Comparison of ENCODE assay signal across 29 cellular contexts in the genomic region with DNA sequence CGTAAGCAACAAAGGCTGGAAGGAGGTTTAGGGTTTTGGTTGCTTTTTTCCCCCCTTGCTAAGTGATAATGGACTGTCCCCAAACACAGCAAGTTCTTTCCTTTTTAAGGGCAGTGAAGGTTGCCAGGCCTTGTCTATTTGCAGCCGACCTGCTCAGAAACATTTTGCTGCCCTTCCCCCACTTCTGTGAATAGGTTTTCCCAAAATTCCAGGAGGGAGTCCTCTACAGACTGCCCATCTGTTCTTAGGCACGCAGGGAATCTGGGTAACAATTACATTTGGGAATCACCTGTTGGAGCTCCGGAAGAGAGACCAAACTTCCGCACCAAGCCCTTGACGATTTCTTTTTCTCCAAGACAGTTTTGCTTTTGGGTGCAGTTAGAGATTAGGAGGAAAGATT.
DNase-seq lines count a peak whose midpoint lies in the region; ATAC-seq, FAIRE-seq and TF ChIP-seq lines count a peak whose summit lies in the region.
"Had no signal": no experiment of that assay in that cellular context is flagged by ENCODE, and none has a peak within 500 bp of the region (broad histone marks: within the 10 kb centered on the region; RNA-seq: fewer than 3 reads in every experiment).

No MANE protein-coding gene starts in this region.

- H3K4me3 Mint-ChIP-seq in H9 = no peak overlapping the region
- H3K4me3 Mint-ChIP-seq: CD4-positive, alpha-beta T cell had no signal

- no peak overlapping the region for H3K27ac Mint-ChIP-seq in H9
- H3K27ac Mint-ChIP-seq: CD4-positive, alpha-beta T cell had no signal

- H3K18ac ChIP-seq in H9 (ENCODE audit: insufficient read length, low read depth, low read length) (no peak overlapping the region), H1 (ENCODE audit: extremely low read depth, low read length) (no peak overlapping the region)

- CTCF ChIA-PET in H1 (lab: Charles Lee; ENCODE audit: partially characterized antibody) = interaction anchor here (1.5 kb wide), 1 partner anchor 129 kb away, joined by 4 read pairs; no protein-coding TSS in a partner anchor

- TF ChIP-seq CTCF in H9 (conservative IDR thresholded peaks at IDR 0.05) (no peak), H1 (IDR thresholded peaks at IDR 0.05; ENCODE audit: control extremely low read depth in 1 of 3, insufficient read depth in 1 of 3, low read depth in 1 of 3, low read length in 3 of 3) (no peak), tibial artery (IDR thresholded peaks at IDR 0.05) (no peak)

- H3K9me3 ChIP-seq in H9 (ENCODE audit: control insufficient read depth, low read depth, low read length) (no peaks in the 10 kb centered on the region), H1 (ENCODE audit: insufficient read depth in 2 of 2, low read depth in 1 of 2, low read length in 1 of 2) (no peaks in the 10 kb centered on the region), tibial artery (no peaks in the 10 kb centered on the region)
- H3K9me3 ChIP-seq: A549 had no signal

- peaks cover 3 to 4% of the 10 kb centered on the region in 2 experiments; a peak in 3 of 5 replicates for H3K9me3 Mint-ChIP-seq in H9

- no peaks in the 10 kb centered on the region for H4K20me1 ChIP-seq in H9 (ENCODE audit: control insufficient read depth, insufficient read depth, insufficient read length)
- H4K20me1 ChIP-seq in H1 (replicated peaks in 1 of 2; ENCODE audit: control insufficient read depth in 1 of 2, insufficient read depth in 2 of 2, low read length in 2 of 2) = no peaks in the 10 kb centered on the region
- H4K20me1 ChIP-seq: BLaER1 treated with 17β-estradiol and CSF1 and Interleukin-3, amounts not matched to agents 10 nM and 100 nM had no signal

- H3T11ph ChIP-seq in H9 (ENCODE audit: low read length) = no peak overlapping the region

- H2BK12ac ChIP-seq in H9 (ENCODE audit: insufficient read length, low read depth, low read length) (no peak overlapping the region), H1 (ENCODE audit: low read depth, low read length) (no peak overlapping the region)

- H3K36me3 ChIP-seq in H1 (ENCODE audit: control insufficient read depth in 2 of 4, insufficient read depth in 4 of 4, low read length in 3 of 4) (no peaks in the 10 kb centered on the region), tibial artery (no peaks in the 10 kb centered on the region)
- H3K36me3 ChIP-seq: BLaER1 treated with 17β-estradiol and CSF1 and Interleukin-3, amounts not matched to agents 10 nM and 100 nM had no signal

- 0 out of 2 replicates have a peak, but pooled peaks cover 1% of the 10 kb centered on the region for H3K27me3 Mint-ChIP-seq in H9 (ENCODE audit: low read depth)
- H3K27me3 Mint-ChIP-seq: CD4-positive, alpha-beta T cell had no signal

- H3K4me1 Mint-ChIP-seq in H9 = peaks cover 13% of the 10 kb centered on the region in 2 experiments

- H2BK120ac ChIP-seq in H9 (ENCODE audit: low read depth, low read length, poor library complexity, severe bottlenecking) (no peak overlapping the region), H1 (replicated peaks; ENCODE audit: low read depth, low read length) (no peak overlapping the region)

- H3K27ac ChIP-seq in H9 (ENCODE audit: insufficient read length, low read depth, low read length) (no peak overlapping the region), H1 (ENCODE audit: low read depth, low read length) (no peak overlapping the region), tibial artery (peak overlapping the region; percentile 4 to 28)
- H3K27ac ChIP-seq: A549; BLaER1 treated with 17β-estradiol and CSF1 and Interleukin-3, amounts not matched to agents 10 nM and 100 nM; GM23248; SK-N-MC had no signal

- H3K79me1 ChIP-seq in H9 (ENCODE audit: insufficient read depth, low read depth, low read length, poor library complexity, severe bottlenecking) (no peaks in the 10 kb centered on the region), H1 (ENCODE audit: low read depth, low read length) (no peaks in the 10 kb centered on the region)

- H2BK5ac ChIP-seq in H9 (ENCODE audit: insufficient read length, low read length) = no peak overlapping the region
- peak overlapping the region; percentile 21; the same call in 1 of the 2 replicates for H2BK5ac ChIP-seq in H1 (ENCODE audit: low read depth, low read length)

- no peak overlapping the region for H3K4ac ChIP-seq in H9 (ENCODE audit: low read depth, low read length)
- no peak overlapping the region for H3K4ac ChIP-seq in H1 (replicated peaks; ENCODE audit: insufficient read length, low read depth, low read length)

- ATAC-seq in GM21619 (IDR thresholded peaks at IDR 0.05; ENCODE audit: unreplicated experiment) (no peak), GM18861 (IDR thresholded peaks at IDR 0.05; ENCODE audit: unreplicated experiment) (no peak)
- ATAC-seq: A549, HCT116, HepG2 had no signal

- H2BK20ac ChIP-seq in H9 (ENCODE audit: low read depth, low read length, poor library complexity, severe bottlenecking) (no peak overlapping the region), H1 (ENCODE audit: low read length) (no peak overlapping the region)

- H3K36me3 Mint-ChIP-seq in H9 (ENCODE audit: insufficient read depth in 1 of 3, low read depth in 3 of 3) = no peaks in the 10 kb centered on the region

- FAIRE-seq in H1 (lab: Jason Lieb, UNC) = no peak
- FAIRE-seq: A549, D721Med, G401.6, GM12891, HepG2, RCC 7860 had no signal

- TF ChIP-seq RAD21 in H1 (IDR thresholded peaks at IDR 0.05 in 1 of 2, conservative IDR thresholded peaks at IDR 0.05 in 1 of 2; ENCODE audit: low read depth in 2 of 2, low read length in 2 of 2) = no peak

- H3K4me3 ChIP-seq in H1 (ENCODE audit: extremely low read depth in 1 of 4, insufficient read depth in 2 of 4, low read depth in 3 of 4, low read length in 4 of 4) = no peak overlapping the region; a peak in 1 of 8 replicates
- H3K4me3 ChIP-seq in tibial artery = no peak overlapping the region
- H3K4me3 ChIP-seq: A549; BLaER1 treated with 17β-estradiol and CSF1 and Interleukin-3, amounts not matched to agents 10 nM and 100 nM; GM23248; SK-N-MC had no signal

- H2AFZ ChIP-seq in H9 (ENCODE audit: low read length) (no peak overlapping the region), H1 (ENCODE audit: low read length) (no peak overlapping the region)
- H2AFZ ChIP-seq: GM23248 had no signal

- H3K14ac ChIP-seq in H9 (ENCODE audit: insufficient read depth, low read length) (no peak overlapping the region), H1 (ENCODE audit: insufficient read length) (no peak overlapping the region)

- H4K8ac ChIP-seq in H9 (replicated peaks; ENCODE audit: insufficient read length, low read depth, low read length) (no peak overlapping the region), H1 (ENCODE audit: extremely low read depth, insufficient read depth, low read length) (no peak overlapping the region)

- H3K79me2 ChIP-seq in H9 (ENCODE audit: insufficient read depth, low read length) = no peaks in the 10 kb centered on the region
- H3K79me2 ChIP-seq in H1 (ENCODE audit: control insufficient read depth in 1 of 2, insufficient read depth in 2 of 2, low read length in 2 of 2) = no peaks in the 10 kb centered on the region

- H4K91ac ChIP-seq in H9 (ENCODE audit: insufficient read length, low read depth, low read length) (no peak overlapping the region), H1 (replicated peaks; ENCODE audit: insufficient read length, low read length) (no peak overlapping the region)

- no peak for TF ChIP-seq POLR2A in H1 (IDR thresholded peaks at IDR 0.05; ENCODE audit: control extremely low read depth in 1 of 2, low read depth in 2 of 2, low read length in 2 of 2)

- no peak overlapping the region for H3K23ac ChIP-seq in H9 (ENCODE audit: insufficient read length, low read depth, low read length)
- no peak overlapping the region for H3K23ac ChIP-seq in H1 (ENCODE audit: insufficient read length)

- H3K9ac ChIP-seq in H9 (ENCODE audit: extremely low read depth, insufficient read length, low read length) (no peak overlapping the region), H1 (replicated peaks in 1 of 4; ENCODE audit: extremely low read depth in 1 of 4, low read depth in 3 of 4, low read length in 3 of 4) (no peak overlapping the region)
- H3K9ac ChIP-seq: BLaER1 treated with 17β-estradiol and CSF1 and Interleukin-3, amounts not matched to agents 10 nM and 100 nM; GM23248 had no signal

- H3K56ac ChIP-seq in H9 (ENCODE audit: insufficient read length, low read depth, low read length) = no peak overlapping the region
- H3K56ac ChIP-seq in H1 (replicated peaks; ENCODE audit: insufficient read length, low read depth, low read length) = no peak overlapping the region

- TF ChIP-seq EP300 in H1 (IDR thresholded peaks at IDR 0.05; ENCODE audit: borderline replicate concordance in 1 of 2, low read depth in 2 of 2, low read length in 2 of 2) = no peak

- POLR2A ChIA-PET in H1 (lab: Charles Lee; ENCODE audit: partially characterized antibody) = interaction anchor here (1.1 to 1.2 kb wide), 2 partner anchors 125 to 128 kb away, joined by 3 read pairs; no protein-coding TSS in a partner anchor

- H3K27me3 ChIP-seq in H9 (ENCODE audit: insufficient read depth, low read length) (no peaks in the 10 kb centered on the region), H1 (replicated peaks in 1 of 4; ENCODE audit: control insufficient read depth in 3 of 4, extremely low read depth in 1 of 4, insufficient read depth in 3 of 4, low read length in 3 of 4) (no peaks in the 10 kb centered on the region), tibial artery (no peaks in the 10 kb centered on the region)
- H3K27me3 ChIP-seq: BLaER1 treated with 17β-estradiol and CSF1 and Interleukin-3, amounts not matched to agents 10 nM and 100 nM had no signal

- H3K4me1 ChIP-seq in H9 (ENCODE audit: insufficient read depth, low read length) (no peaks in the 10 kb centered on the region; the same call in 1 of the 2 replicates), H1 (replicated peaks in 1 of 4; ENCODE audit: control insufficient read depth in 3 of 4, insufficient read depth in 4 of 4, low read length in 3 of 4) (peaks cover 0 to 6% (median 3%) of the 10 kb centered on the region in 4 experiments; a peak in 3 of 7 replicates), tibial artery (peaks cover 0 to 42% (median 9%) of the 10 kb centered on the region in 4 donors)
- H3K4me1 ChIP-seq: A549 had no signal

- H2AK5ac ChIP-seq in H9 (ENCODE audit: insufficient read length, low read length) (no peak overlapping the region), H1 (ENCODE audit: low read depth, low read length) (no peak overlapping the region)

- H3K4me2 ChIP-seq in H9 (ENCODE audit: insufficient read depth, insufficient read length, low read length) (no peak overlapping the region), H1 (ENCODE audit: insufficient read depth in 1 of 2, low read depth in 2 of 2, low read length in 2 of 2) (peak overlapping the region in 1 of 2 experiments; percentile 38; a peak in 2 of 4 replicates)
- H3K4me2 ChIP-seq: A549 had no signal

- H4K5ac ChIP-seq in H9 (ENCODE audit: insufficient read length, low read depth, low read length) (no peak overlapping the region), H1 (ENCODE audit: insufficient read length, low read depth, low read length) (no peak overlapping the region)

- no CpG with 5 or more reads among the region's 6 CpGs for WGBS in H9 (ENCODE audit: extremely low coverage, insufficient read length, low lambda C conversion rate)
- WGBS in H1 (ENCODE audit: extremely low coverage in 1 of 2, insufficient coverage in 1 of 2, insufficient read length in 1 of 2, insufficient replicate concordance in 2 of 2, low coverage in 1 of 2, low lambda C conversion rate in 2 of 2, missing lambda C conversion rate in 1 of 2), 2 experiments = 62% methylated on average over 6 of the region's 6 CpGs; no CpG with 5 or more reads in 1 of the 2 experiments

- no peaks in the 10 kb centered on the region for H3K23me2 ChIP-seq in H9 (ENCODE audit: insufficient read length, low read depth, low read length, poor library complexity, severe bottlenecking)
- no peaks in the 10 kb centered on the region; the same call in 1 of the 2 replicates for H3K23me2 ChIP-seq in H1 (ENCODE audit: low read depth, low read length)

- H2BK15ac ChIP-seq in H9 (ENCODE audit: low read depth, low read length) (no peak overlapping the region), H1 (ENCODE audit: low read length) (no peak overlapping the region)

- intact Hi-C loops in tibial artery (cut with DNase I; ENCODE audit: low total_unique reads) = no loop called here

- peak; percentile 44 for DNase-seq in H9
- no peak for DNase-seq in H1 (ENCODE audit: low read depth in 1 of 2, low spot score in 2 of 2)
- DNase-seq in iPS-NIHi11 (ENCODE audit: low spot score) = peak; percentile 16
- DNase-seq in tibial artery = no peak
- no peak for DNase-seq in NCI-H524 treated with DMSO at 0.1 percent for 48 hours (lab: John Stamatoyannopoulos, UW)
- DNase-seq: AML-193; CD4-positive, alpha-beta T cell; GM23248; Karpas-422; NCI-H1092; NCI-H1417 treated with DMSO at 0.1 percent for 48 hours; NCI-H1694 treated with DMSO at 0.1 percent for 48 hours; NCI-H2081; NCI-H2171; NCI-H226; NCI-H510A; NCI-H774; SIG-M5 had no signal

Comparison
In these comparisons a context has a peak if more than half of its experiments do, and no peak if none do; other contexts are left out.
1. DNase-seq: peak in H9 (single experiment) and iPS-NIHi11 (single experiment); none in H1 (0 of 2), tibial artery (0 of 2) and NCI-H524 treated with DMSO at 0.1 percent for 48 hours (single experiment).
2. H3K27ac ChIP-seq: peak in tibial artery (2 of 2); none in H9 (single experiment) and H1 (single experiment).